Comparison of ENCODE assay signal across 8 cellular contexts in the genomic region with DNA sequence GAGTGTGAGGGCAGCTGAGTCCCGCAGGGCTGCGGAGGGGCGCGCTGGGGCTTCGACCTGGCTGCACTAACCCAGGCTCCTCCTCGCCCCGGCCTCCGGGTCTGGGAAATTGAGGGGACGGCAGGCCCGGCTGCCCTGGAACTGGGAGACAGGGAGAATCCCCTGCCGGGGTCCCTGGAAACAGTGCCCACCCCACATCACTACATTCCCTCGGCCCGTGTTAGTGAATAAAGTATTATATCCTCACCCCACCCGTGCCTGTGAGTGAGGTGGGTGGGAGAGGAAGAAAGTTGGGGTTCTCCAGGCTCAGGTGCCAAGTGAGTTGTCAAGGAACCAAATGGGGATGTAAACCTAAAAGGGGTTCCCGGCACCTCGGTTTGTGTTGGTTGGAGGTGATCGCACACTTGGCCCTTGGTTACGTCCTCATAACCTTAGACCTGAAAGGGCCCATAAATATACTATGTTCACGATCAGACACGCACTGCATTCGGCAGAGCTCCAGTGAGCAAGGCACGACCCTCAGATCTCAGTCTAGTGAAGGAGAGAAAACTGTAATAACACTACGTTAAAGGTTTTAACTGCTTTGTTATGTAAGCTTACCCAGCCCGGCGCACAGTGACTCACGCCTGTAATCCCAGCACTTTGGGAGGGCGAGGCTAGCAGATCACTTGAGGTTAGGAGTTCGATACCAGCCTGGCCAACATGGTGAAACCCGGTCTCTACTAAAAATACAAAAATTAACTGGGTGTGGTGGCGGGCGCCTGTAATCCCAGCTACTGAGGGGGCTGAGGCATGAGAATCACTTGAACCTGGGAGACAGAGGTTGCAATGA. TPM values are rescaled to one million over a fixed set of nuclear protein-coding genes. Genes with fewer than 3 reads are reported as not detected.
DNase-seq lines count a peak whose midpoint lies in the region; TF ChIP-seq lines count a peak whose summit lies in the region.

No MANE protein-coding gene starts in this region.

- H3K4me3 Mint-ChIP-seq in glutamatergic neuron (ENCODE audit: unreplicated experiment) = peak overlapping the region; percentile 74

- no peak for TF ChIP-seq CTCF in VCaP (conservative IDR thresholded peaks at IDR 0.05)
- TF ChIP-seq CTCF in glutamatergic neuron (IDR thresholded peaks at IDR 0.05; ENCODE audit: partially characterized antibody, unreplicated experiment) = no peak

- H3K27ac ChIP-seq in VCaP = peak overlapping the region; percentile 74
- H3K27ac ChIP-seq in skin epidermis = peak overlapping the region in 20 of 21 experiments; percentile 14 to 91 (median 80)

- H3K27me3 Mint-ChIP-seq in glutamatergic neuron (ENCODE audit: unreplicated experiment) = peaks cover 14% of the 10 kb centered on the region

- H3K4me1 Mint-ChIP-seq in glutamatergic neuron (ENCODE audit: low read depth, unreplicated experiment) = peaks cover 3% of the 10 kb centered on the region

- H3K36me3 Mint-ChIP-seq in glutamatergic neuron (ENCODE audit: unreplicated experiment) = no peaks in the 10 kb centered on the region

- H3K4me3 ChIP-seq in skin epidermis = peak overlapping the region; percentile 33 to 73 (median 57)

- DNase-seq in DMS53 (lab: John Stamatoyannopoulos, UW) (peak; percentile 51), DMS53 treated with DMSO at 0.1 percent for 48 hours (lab: John Stamatoyannopoulos, UW; ENCODE audit: unreplicated experiment) (no peak), glutamatergic neuron (no peak), kidney tubule cell (ENCODE audit: low spot score) (no peak), NCI-H2081 treated with DMSO at 0.1 percent for 48 hours (lab: John Stamatoyannopoulos, UW) (no peak), posterior vena cava (ENCODE audit: low spot score) (no peak)

- peak overlapping the region; percentile 44 for H3K27ac Mint-ChIP-seq in glutamatergic neuron (ENCODE audit: unreplicated experiment)

- H3K9me3 Mint-ChIP-seq in glutamatergic neuron (ENCODE audit: unreplicated experiment) = peaks cover 9% of the 10 kb centered on the region

- intact Hi-C loops in posterior vena cava (cut with DNase I) = no loop called here

RNA-seq across cellular contexts. Expression of a gene that starts 11.2 kb away (rescaled TPM):
- total RNA-seq in glutamatergic neuron (ENCODE audit: unreplicated experiment) (7.8 TPM), posterior vena cava (1 to 10 TPM; 5.6 to 6.1 TPM)

RNA-seq across cellular contexts. Expression of a gene that starts 11.3 kb away (rescaled TPM):
- 37.6 TPM for total RNA-seq in glutamatergic neuron (ENCODE audit: unreplicated experiment)
- total RNA-seq in posterior vena cava = 10 to 100 TPM; 15.2 to 20.1 TPM

RNA-seq across cellular contexts. Expression of a gene that starts 23.3 kb away (rescaled TPM):
- total RNA-seq in glutamatergic neuron (ENCODE audit: unreplicated experiment) = 74.7 TPM
- 1 to 10 TPM; 6.2 to 6.5 TPM for total RNA-seq in posterior vena cava

RNA-seq across cellular contexts. Expression of a gene that starts 27.1 kb away (rescaled TPM):
- total RNA-seq in glutamatergic neuron (ENCODE audit: unreplicated experiment) (43.2 TPM), posterior vena cava (10 to 100 TPM; 31.5 to 32.5 TPM)

RNA-seq across cellular contexts. Expression of a gene that starts 36.2 kb away (rescaled TPM):
- total RNA-seq in glutamatergic neuron (ENCODE audit: unreplicated experiment) = 2.9 TPM
- 1 to 10 TPM; 1.6 to 3.0 TPM for total RNA-seq in posterior vena cava

Comparison
In these comparisons a context has a peak if more than half of its experiments do, and no peak if none do; other contexts are left out.
1. RNA of a gene that starts 23.3 kb away (total RNA-seq): 74.7 TPM in glutamatergic neuron (single experiment); 6.2 to 6.5 TPM in posterior vena cava; every median in the first group is over 10 times any median in the second.